8 cellular contexts compared by ENCODE assay signal in the genomic region with DNA sequence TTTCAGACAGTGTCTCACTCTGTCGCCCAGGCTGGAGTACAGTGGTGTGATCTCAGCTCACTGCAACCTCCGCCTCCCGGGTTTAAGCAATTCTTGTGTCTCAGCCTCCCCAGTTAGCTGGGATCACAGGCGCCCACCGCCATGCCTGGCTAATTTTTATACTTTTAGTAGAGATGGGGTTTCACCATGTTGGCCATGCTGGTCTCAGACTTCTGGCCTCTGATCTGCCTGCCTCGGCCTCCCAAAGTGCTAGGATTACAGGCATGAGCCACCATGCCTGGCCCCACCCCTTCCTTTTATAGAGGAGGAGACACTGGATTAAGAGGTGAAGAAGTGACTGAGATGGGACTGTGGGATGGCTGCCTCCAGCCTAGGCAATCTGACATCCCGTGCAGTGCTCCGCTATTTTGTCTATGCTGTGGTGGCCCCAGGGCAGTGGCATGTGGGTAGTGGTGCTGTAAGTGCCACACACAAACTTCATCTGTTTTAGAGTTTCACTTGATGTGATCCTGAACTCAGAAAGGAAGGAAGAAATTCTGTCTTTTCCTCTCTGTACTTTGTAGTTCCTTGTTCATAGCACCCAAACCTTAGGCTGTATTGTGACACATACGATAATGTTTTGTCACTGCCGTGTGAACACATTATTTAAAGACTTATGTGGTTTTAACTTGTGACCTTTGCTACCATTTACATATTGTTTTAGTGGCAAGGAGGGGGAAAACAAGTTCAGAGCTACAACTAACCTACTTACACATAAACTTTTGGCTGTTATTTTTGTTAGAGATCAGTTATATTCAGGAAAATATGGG. TPM values are rescaled to one million over a fixed set of nuclear protein-coding genes. Genes with fewer than 3 reads are reported as not detected.
DNase-seq lines count a peak whose midpoint lies in the region; ATAC-seq, FAIRE-seq and TF ChIP-seq lines count a peak whose summit lies in the region.

No MANE protein-coding gene starts in this region.

- H3K4me1 ChIP-seq in BLaER1 (peaks cover 16% of the 10 kb centered on the region), endothelial cell of umbilical vein (ENCODE audit: control insufficient read depth, extremely low read depth, insufficient read depth, low read length) (peaks cover 14% of the 10 kb centered on the region)

- no peaks in the 10 kb centered on the region for H3K36me3 ChIP-seq in BLaER1
- H3K36me3 ChIP-seq in endothelial cell of umbilical vein (ENCODE audit: control insufficient read depth in 2 of 2, extremely low read depth in 1 of 2, insufficient read depth in 2 of 2, low read length in 2 of 2) = no peaks in the 10 kb centered on the region

- TF ChIP-seq CTCF in HL-60 (IDR thresholded peaks at IDR 0.05; ENCODE audit: insufficient read depth, low read length) (no peak), endothelial cell of umbilical vein (IDR thresholded peaks at IDR 0.05; ENCODE audit: extremely low read depth in 1 of 2, insufficient read depth in 1 of 2, low read depth in 1 of 2, low read length in 2 of 2) (no peak)

- no peaks in the 10 kb centered on the region for H3K9me1 ChIP-seq in endothelial cell of umbilical vein (replicated peaks; ENCODE audit: control insufficient read depth, extremely low read depth, insufficient read depth, low read length)

- DNase-seq in HL-60 (ENCODE audit: low read depth in 1 of 2, low spot score in 1 of 2) (peak; percentile 71 to 75), endothelial cell of umbilical vein (ENCODE audit: low read depth, low spot score) (peak; percentile 62), HuH-7 (ENCODE audit: low spot score) (no peak), DMS153 (lab: John Stamatoyannopoulos, UW) (no peak)
- no peak for DNase-seq in stimulated activated CD4-positive, alpha-beta T cell treated with anti-CD3 and anti-CD28 coated beads, Interleukin-15, amount 100 ng/mL, for 24 hours
- no peak for DNase-seq in stimulated activated CD4-positive, alpha-beta T cell treated with anti-CD3 and anti-CD28 coated beads, Interleukin-2, amount 100 ng/mL, for 48 hours

- peak; percentile 50 for ATAC-seq in GM21360 (IDR thresholded peaks at IDR 0.05; ENCODE audit: unreplicated experiment)

- H3K4me2 ChIP-seq in BLaER1 = peak overlapping the region; percentile 24; the same call in 1 of the 2 replicates
- H3K4me2 ChIP-seq in endothelial cell of umbilical vein (ENCODE audit: insufficient read depth, low read length) = peak overlapping the region; percentile 36

- H3K27ac ChIP-seq in BLaER1 = 0 out of 2 replicates have a peak overlapping the region, but pooled peaks have one; percentile 9
- peak overlapping the region; percentile 30 for H3K27ac ChIP-seq in HL-60 (replicated peaks)
- H3K27ac ChIP-seq in endothelial cell of umbilical vein (ENCODE audit: insufficient read depth, low read depth, low read length) = no peak overlapping the region

- dilution Hi-C loops in endothelial cell of umbilical vein (cut with MboI; ENCODE audit: extremely low pct_ligation_motif_present, low sequenced_read_pairs) = no loop called here

- intact Hi-C loops in endothelial cell of umbilical vein (cut with micrococcal nuclease) = no loop called here

- H3K79me2 ChIP-seq in endothelial cell of umbilical vein (ENCODE audit: control insufficient read depth, insufficient read depth, low read length) = peaks cover 4% of the 10 kb centered on the region

- TF ChIP-seq POLR2A in endothelial cell of umbilical vein (IDR thresholded peaks at IDR 0.05; ENCODE audit: low read depth, low read length) = no peak

- H3K27me3 ChIP-seq in BLaER1 (no peaks in the 10 kb centered on the region), HL-60 (ENCODE audit: insufficient read depth, poor library complexity, severe bottlenecking) (no peaks in the 10 kb centered on the region), endothelial cell of umbilical vein (ENCODE audit: control insufficient read depth in 2 of 2, insufficient read depth in 2 of 2, low read length in 2 of 2) (no peaks in the 10 kb centered on the region)

- H4K20me1 ChIP-seq in BLaER1 = no peaks in the 10 kb centered on the region
- no peaks in the 10 kb centered on the region for H4K20me1 ChIP-seq in endothelial cell of umbilical vein (replicated peaks; ENCODE audit: control insufficient read depth, extremely low read depth, insufficient read depth, low read length)

- H3K9me3 ChIP-seq in BLaER1 (peaks cover 8% of the 10 kb centered on the region; the same call in 1 of the 2 replicates), endothelial cell of umbilical vein (replicated peaks; ENCODE audit: control insufficient read depth, insufficient read depth, low read length) (no peaks in the 10 kb centered on the region)

- CTCF ChIA-PET in endothelial cell of umbilical vein (lab: Charles Lee) = interaction anchor here (1.1 kb wide), 1 partner anchor 87 kb away, joined by 3 read pairs; no protein-coding TSS in a partner anchor

- FAIRE-seq in endothelial cell of umbilical vein (lab: Jason Lieb, UNC) = peak; percentile 67

- H3K9ac ChIP-seq in BLaER1 = no peak overlapping the region
- H3K9ac ChIP-seq in endothelial cell of umbilical vein (replicated peaks; ENCODE audit: extremely low read depth, insufficient read depth, low read length) = no peak overlapping the region

- no TSS peak for BruUV-seq in endothelial cell of umbilical vein (replicated peaks; lab: Mats Ljungman, UMichigan)

- no peak overlapping the region for H3K4me3 ChIP-seq in BLaER1
- H3K4me3 ChIP-seq in HL-60 (replicated peaks; ENCODE audit: insufficient read depth, low read length) = no peak overlapping the region
- H3K4me3 ChIP-seq in endothelial cell of umbilical vein (replicated peaks in 1 of 3; ENCODE audit: insufficient read depth in 1 of 3, low read depth in 1 of 3, low read length in 3 of 3) = no peak overlapping the region

- POLR2A ChIA-PET in endothelial cell of umbilical vein (lab: Charles Lee) = no interaction called here

- no peak overlapping the region for H2AFZ ChIP-seq in endothelial cell of umbilical vein (ENCODE audit: low read depth, low read length)

TF ChIP-seq in endothelial cell of umbilical vein, 7 proteins besides CTCF, POLR2A, EP300 and RAD21:
- TF ChIP-seq MYC (IDR thresholded peaks at IDR 0.05; ENCODE audit: low read depth, low read length) (no peak), EZH2 (IDR thresholded peaks at IDR 0.05; ENCODE audit: borderline replicate concordance, low read depth, low read length, severe bottlenecking) (no peak), POLR2AphosphoS5 (IDR thresholded peaks at IDR 0.05; ENCODE audit: insufficient read depth, low read depth, low read length) (no peak), JUN (IDR thresholded peaks at IDR 0.05; ENCODE audit: borderline replicate concordance, insufficient read depth, insufficient read length, low read depth) (no peak), FOS (IDR thresholded peaks at IDR 0.05; ENCODE audit: borderline replicate concordance, insufficient read depth, low read length) (no peak), GATA2 (IDR thresholded peaks at IDR 0.05; ENCODE audit: insufficient read depth, insufficient read length, low read depth, low read length) (no peak)
- TF ChIP-seq, protein P1, sequence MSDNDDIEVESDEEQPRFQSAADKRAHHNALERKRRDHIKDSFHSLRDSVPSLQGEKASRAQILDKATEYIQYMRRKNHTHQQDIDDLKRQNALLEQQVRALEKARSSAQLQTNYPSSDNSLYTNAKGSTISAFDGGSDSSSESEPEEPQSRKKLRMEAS (IDR thresholded peaks at IDR 0.05; ENCODE audit: insufficient read depth, insufficient read length) = no peak

RNA-seq across cellular contexts. Expression of a gene that starts 48.9 kb away (rescaled TPM):
- total RNA-seq in endothelial cell of umbilical vein = 13.6 and 14.4 TPM in 2 replicates
- polyA plus RNA-seq in endothelial cell of umbilical vein = 2.6 and 4.5 TPM in 2 replicates
- 3.5 and 4.2 TPM in 2 replicates for polyA plus RNA-seq in endothelial cell of umbilical vein (2011; cell fraction: cytosol; rRNA removed)
- 7.5 and 8.0 TPM in 2 replicates for polyA plus RNA-seq in endothelial cell of umbilical vein (2011; cell fraction: nucleus; rRNA removed)
- polyA plus RNA-seq in endothelial cell of umbilical vein (2012) = 3.1 and 4.1 TPM in 2 replicates
- polyA minus RNA-seq in endothelial cell of umbilical vein = 15.5 and 16.7 TPM in 2 replicates
- 0.51 TPM for polyA minus RNA-seq in endothelial cell of umbilical vein (2011; cell fraction: cytosol; rRNA and poly(A)+ RNA removed)
- polyA minus RNA-seq in endothelial cell of umbilical vein (2011; cell fraction: nucleus; rRNA and poly(A)+ RNA removed) = 26.0 and 35.9 TPM in 2 replicates

Comparison
In these comparisons a context has a peak if more than half of its experiments do, and no peak if none do; other contexts are left out.
1. DNase-seq: peak in HL-60 (2 of 2) and endothelial cell of umbilical vein (single experiment); none in HuH-7 (single experiment), DMS153 (single experiment), stimulated activated CD4-positive, alpha-beta T cell treated with anti-CD3 and anti-CD28 coated beads, Interleukin-15, amount 100 ng/mL, for 24 hours (single experiment) and stimulated activated CD4-positive, alpha-beta T cell treated with anti-CD3 and anti-CD28 coated beads, Interleukin-2, amount 100 ng/mL, for 48 hours (0 of 2).